ENCODE assay signal across 15 cellular contexts in genomic region chr12:85509081-85509856, GRCh38.
DNase-seq lines count a peak whose midpoint lies in the region; ATAC-seq and TF ChIP-seq lines count a peak whose summit lies in the region.
"Had no signal": no experiment of that assay in that cellular context is flagged by ENCODE, and none has a peak within 500 bp of the region (broad histone marks: within the 10 kb centered on the region; RNA-seq: fewer than 3 reads in every experiment).

No MANE protein-coding gene starts in this region.

- no peaks in the 10 kb centered on the region for H3K27me3 Mint-ChIP-seq in activated CD8-positive, alpha-beta T cell treated with anti-CD3 and anti-CD28 coated beads, Interleukin-2, amount 10 ng/mL, durations not matched to agents 7 days and 5 days (ENCODE audit: low read depth)
- H3K27me3 Mint-ChIP-seq in activated CD8-positive, alpha-beta T cell treated with anti-CD3 and anti-CD28 coated beads for 36 hours = no peaks in the 10 kb centered on the region
- no peaks in the 10 kb centered on the region for H3K27me3 Mint-ChIP-seq in mesothelial cell of epicardium (ENCODE audit: low read depth)
- H3K27me3 Mint-ChIP-seq: IgD-negative memory B cell had no signal

- no peaks in the 10 kb centered on the region for H3K36me3 Mint-ChIP-seq in activated CD8-positive, alpha-beta T cell treated with anti-CD3 and anti-CD28 coated beads, Interleukin-2, amount 10 ng/mL, durations not matched to agents 7 days and 5 days (ENCODE audit: low read depth)
- no peaks in the 10 kb centered on the region for H3K36me3 Mint-ChIP-seq in activated CD8-positive, alpha-beta T cell treated with anti-CD3 and anti-CD28 coated beads for 36 hours (ENCODE audit: low read depth)
- H3K36me3 Mint-ChIP-seq in mesothelial cell of epicardium = no peaks in the 10 kb centered on the region
- H3K36me3 Mint-ChIP-seq: IgD-negative memory B cell had no signal

- TF ChIP-seq CTCF in activated CD8-positive, alpha-beta T cell treated with anti-CD3 and anti-CD28 coated beads for 36 hours (IDR thresholded peaks at IDR 0.05) = no peak
- TF ChIP-seq CTCF in mesothelial cell of epicardium (IDR thresholded peaks at IDR 0.05; ENCODE audit: unreplicated experiment) = no peak

- peaks cover 15% of the 10 kb centered on the region for H3K4me1 Mint-ChIP-seq in activated CD8-positive, alpha-beta T cell treated with anti-CD3 and anti-CD28 coated beads, Interleukin-2, amount 10 ng/mL, durations not matched to agents 7 days and 5 days (ENCODE audit: low read depth)
- H3K4me1 Mint-ChIP-seq in activated CD8-positive, alpha-beta T cell treated with anti-CD3 and anti-CD28 coated beads for 36 hours (ENCODE audit: low read depth) = peaks cover 2% of the 10 kb centered on the region
- peaks cover 10% of the 10 kb centered on the region for H3K4me1 Mint-ChIP-seq in mesothelial cell of epicardium

- intact Hi-C loops in activated CD8-positive, alpha-beta T cell treated with anti-CD3 and anti-CD28 coated beads for 36 hours (cut with micrococcal nuclease) = no loop called here
- intact Hi-C loops in right cardiac atrium (cut with DNase I) = no loop called here

- no peak overlapping the region for H3K27ac Mint-ChIP-seq in activated CD8-positive, alpha-beta T cell treated with anti-CD3 and anti-CD28 coated beads, Interleukin-2, amount 10 ng/mL, durations not matched to agents 7 days and 5 days
- H3K27ac Mint-ChIP-seq in activated CD8-positive, alpha-beta T cell treated with anti-CD3 and anti-CD28 coated beads for 36 hours = no peak overlapping the region
- H3K27ac Mint-ChIP-seq in mesothelial cell of epicardium = no peak overlapping the region
- H3K27ac Mint-ChIP-seq: IgD-negative memory B cell had no signal

- H3K9me3 Mint-ChIP-seq in activated CD8-positive, alpha-beta T cell treated with anti-CD3 and anti-CD28 coated beads, Interleukin-2, amount 10 ng/mL, durations not matched to agents 7 days and 5 days (ENCODE audit: insufficient read depth) = no peaks in the 10 kb centered on the region
- no peaks in the 10 kb centered on the region for H3K9me3 Mint-ChIP-seq in activated CD8-positive, alpha-beta T cell treated with anti-CD3 and anti-CD28 coated beads for 36 hours
- H3K9me3 Mint-ChIP-seq in mesothelial cell of epicardium = peaks cover 9% of the 10 kb centered on the region

- DNase-seq in activated CD8-positive, alpha-beta T cell treated with anti-CD3 and anti-CD28 coated beads, Interleukin-2, amount 10 ng/mL, durations not matched to agents 7 days and 5 days = no peak
- no peak for DNase-seq in activated CD8-positive, alpha-beta T cell treated with anti-CD3 and anti-CD28 coated beads for 36 hours
- DNase-seq in mesothelial cell of epicardium (ENCODE audit: low spot score in 2 of 2, unreplicated experiment in 2 of 2) (no peak), right cardiac atrium (no peak)
- DNase-seq: DMS53, NCI-H1105 treated with DMSO at 0.1 percent for 48 hours, uterus had no signal

- no peak overlapping the region for H3K4me3 Mint-ChIP-seq in activated CD8-positive, alpha-beta T cell treated with anti-CD3 and anti-CD28 coated beads, Interleukin-2, amount 10 ng/mL, durations not matched to agents 7 days and 5 days
- H3K4me3 Mint-ChIP-seq in activated CD8-positive, alpha-beta T cell treated with anti-CD3 and anti-CD28 coated beads for 36 hours = no peak overlapping the region
- no peak overlapping the region for H3K4me3 Mint-ChIP-seq in mesothelial cell of epicardium
- H3K4me3 Mint-ChIP-seq: IgD-negative memory B cell had no signal

- no peak overlapping the region for H3K4me3 ChIP-seq in right cardiac atrium (ENCODE audit: low read length)
- H3K4me3 ChIP-seq: coronary artery, uterus had no signal

- POLR2A ChIA-PET in activated CD8-positive, alpha-beta T cell treated with anti-CD3 and anti-CD28 coated beads, Interleukin-2, amount 10 ng/mL, durations not matched to agents 7 days and 5 days (lab: Charles Lee) = no interaction called here
- POLR2A ChIA-PET in activated CD8-positive, alpha-beta T cell treated with anti-CD3 and anti-CD28 coated beads for 36 hours (lab: Charles Lee) = no interaction called here

- H3K9me3 ChIP-seq in right cardiac atrium (ENCODE audit: control insufficient read depth, low read length) = no peaks in the 10 kb centered on the region
- H3K9me3 ChIP-seq: uterus had no signal

- WGBS in right cardiac atrium = 68% methylated on average over 8 of the region's 8 CpGs

- ATAC-seq in GM18508 (IDR thresholded peaks at IDR 0.05; ENCODE audit: insufficient read depth, unreplicated experiment) = peak; percentile 18
- ATAC-seq in GM21360 (IDR thresholded peaks at IDR 0.05; ENCODE audit: unreplicated experiment) = peak; percentile 12
- ATAC-seq in HG02885 (IDR thresholded peaks at IDR 0.05; ENCODE audit: poor library complexity, unreplicated experiment) = peak; percentile 26
- peak; percentile 4 for ATAC-seq in HG03521 (IDR thresholded peaks at IDR 0.05; ENCODE audit: unreplicated experiment)
- no peak for ATAC-seq in activated CD8-positive, alpha-beta T cell treated with anti-CD3 and anti-CD28 coated beads, Interleukin-2, amount 10 ng/mL, durations not matched to agents 7 days and 5 days
- no peak for ATAC-seq in activated CD8-positive, alpha-beta T cell treated with anti-CD3 and anti-CD28 coated beads for 36 hours
- no peak for ATAC-seq in right cardiac atrium
- ATAC-seq: Right ventricle myocardium inferior had no signal

- CTCF ChIA-PET in activated CD8-positive, alpha-beta T cell treated with anti-CD3 and anti-CD28 coated beads, Interleukin-2, amount 10 ng/mL, durations not matched to agents 7 days and 5 days (lab: Charles Lee) = no interaction called here
- CTCF ChIA-PET in activated CD8-positive, alpha-beta T cell treated with anti-CD3 and anti-CD28 coated beads for 36 hours (lab: Charles Lee) = no interaction called here

- no peaks in the 10 kb centered on the region for H3K4me1 ChIP-seq in right cardiac atrium (ENCODE audit: control insufficient read depth, insufficient read depth, low read length)
- H3K4me1 ChIP-seq: parathyroid adenoma, uterus had no signal

- H3K27ac ChIP-seq in right cardiac atrium (ENCODE audit: low read length) = no peak overlapping the region
- H3K27ac ChIP-seq: coronary artery, parathyroid adenoma, uterus had no signal

- no peaks in the 10 kb centered on the region for H3K27me3 ChIP-seq in right cardiac atrium (ENCODE audit: control insufficient read depth, insufficient read depth)
- H3K27me3 ChIP-seq: uterus had no signal

Comparison
In these comparisons a context has a peak if more than half of its experiments do, and no peak if none do; other contexts are left out.
1. ATAC-seq: peak in GM18508 (single experiment), GM21360 (single experiment), HG02885 (single experiment) and HG03521 (single experiment); none in activated CD8-positive, alpha-beta T cell treated with anti-CD3 and anti-CD28 coated beads, Interleukin-2, amount 10 ng/mL, durations not matched to agents 7 days and 5 days (single experiment), activated CD8-positive, alpha-beta T cell treated with anti-CD3 and anti-CD28 coated beads for 36 hours (single experiment) and right cardiac atrium (0 of 2).